1 cellular context compared by ENCODE assay signal in genomic region chrX:51336584-51336983, GRCh38.
TF ChIP-seq lines count a peak whose summit lies in the region.

No MANE protein-coding gene starts in this region.

TF ChIP-seq in HCT116, 20 proteins besides CTCF, POLR2A, EP300 and RAD21 (continued from another document):
- TF ChIP-seq ZBTB33 (IDR thresholded peaks at IDR 0.05; ENCODE audit: extremely low read depth, insufficient replicate concordance, low read length), result no peak
- TF ChIP-seq FOSL1 (IDR thresholded peaks at IDR 0.05; ENCODE audit: low read depth), result no peak
- no peak for TF ChIP-seq ZNF274 (IDR thresholded peaks at IDR 0.05; ENCODE audit: low read depth, low read length)
TF ChIP-seq in HCT116: peak in this region for 0.
